Comparison of ENCODE assay signal across 8 cellular contexts in the genomic region with DNA sequence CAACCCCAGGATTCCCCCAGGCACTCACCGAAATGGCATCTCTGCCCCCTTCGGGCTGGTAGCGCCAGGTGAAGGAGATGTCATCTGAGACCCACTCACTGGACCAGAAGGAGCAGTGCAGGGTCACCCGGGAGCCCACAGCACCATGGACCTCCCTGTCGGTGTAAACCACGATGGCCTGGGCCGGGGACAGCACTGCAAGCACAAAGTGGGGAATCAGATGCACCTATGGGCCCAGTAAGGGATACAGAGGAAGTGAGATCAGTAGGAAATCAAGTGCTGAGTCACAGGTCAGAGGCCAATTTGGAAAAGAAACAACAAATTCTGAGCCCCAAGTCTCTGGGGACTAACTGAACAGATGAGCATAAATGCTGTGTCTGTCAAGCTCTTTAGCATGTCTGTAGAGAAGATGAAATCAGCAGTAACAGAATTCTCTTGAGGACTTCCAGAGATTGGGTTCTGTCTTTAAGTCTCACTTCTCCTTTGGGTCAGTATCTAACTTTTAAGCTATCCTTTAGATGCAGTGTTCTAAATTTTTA. TPM values are rescaled to one million over a fixed set of nuclear protein-coding genes. Genes with fewer than 3 reads are reported as not detected.
DNase-seq lines count a peak whose midpoint lies in the region; ATAC-seq, FAIRE-seq and TF ChIP-seq lines count a peak whose summit lies in the region.
"Had no signal": no experiment of that assay in that cellular context is flagged by ENCODE, and none has a peak within 500 bp of the region (broad histone marks: within the 10 kb centered on the region; RNA-seq: fewer than 3 reads in every experiment).

No MANE protein-coding gene starts in this region.

- peak; percentile 36 for FAIRE-seq in GM12892 (lab: Jason Lieb, UNC)
- FAIRE-seq: colon had no signal

- H3K9me2 ChIP-seq in PC-9 (ENCODE audit: insufficient read depth): no peaks in the 10 kb centered on the region

- no peaks in the 10 kb centered on the region for H3K36me3 ChIP-seq in PC-9 (ENCODE audit: low read depth)

- intact Hi-C loops in dendritic cell treated with granulocyte-macrophage colony-stimulating factor and Interleukin-4, amounts not matched to agents 40 ng/mL and 50 ng/mL, for 4 days (cut with micrococcal nuclease): loop anchor here (10.0 kb wide), 1 partner anchor 68 kb away; no protein-coding TSS in a partner anchor
- intact Hi-C loops in posterior vena cava (cut with DNase I): no loop called here
- intact Hi-C loops in PC-9 (cut with micrococcal nuclease; ENCODE audit: unreplicated experiment): no loop called here

- no peaks in the 10 kb centered on the region for H3K27me3 Mint-ChIP-seq in dendritic cell treated with granulocyte-macrophage colony-stimulating factor and Interleukin-4, amounts not matched to agents 40 ng/mL and 50 ng/mL, for 4 days

- H3K4me3 Mint-ChIP-seq in dendritic cell treated with granulocyte-macrophage colony-stimulating factor and Interleukin-4, amounts not matched to agents 40 ng/mL and 50 ng/mL, for 4 days: peak overlapping the region; percentile 44

- POLR2A ChIA-PET in PC-9 (lab: Charles Lee; ENCODE audit: unreplicated experiment): no interaction called here

- CTCF ChIA-PET in PC-9 (lab: Charles Lee): interaction anchor here (0.7 kb wide), 1 partner anchor 317 kb away, joined by 7 read pairs; no protein-coding TSS in a partner anchor

- H3F3A ChIP-seq in PC-9 (ENCODE audit: insufficient read depth, low read depth): no peaks in the 10 kb centered on the region; the same call in 1 of the 2 replicates

- no peak for ATAC-seq in HG02973 (IDR thresholded peaks at IDR 0.05; ENCODE audit: unreplicated experiment)
- no peak for ATAC-seq in HG03025 (IDR thresholded peaks at IDR 0.05; ENCODE audit: low FRiP score, unreplicated experiment)

- no peaks in the 10 kb centered on the region for H3K27me3 ChIP-seq in PC-9 (ENCODE audit: insufficient read depth, low read depth)

- no TSS peak for BruUV-seq in PC-9 (replicated peaks; lab: Mats Ljungman, UMichigan)

- H3K4me1 ChIP-seq in PC-9 (replicated peaks; ENCODE audit: insufficient read depth): peaks cover 9% of the 10 kb centered on the region

- H3K27ac Mint-ChIP-seq in dendritic cell treated with granulocyte-macrophage colony-stimulating factor and Interleukin-4, amounts not matched to agents 40 ng/mL and 50 ng/mL, for 4 days: peak overlapping the region; percentile 92

- peaks cover 11% of the 10 kb centered on the region for H3K36me3 Mint-ChIP-seq in dendritic cell treated with granulocyte-macrophage colony-stimulating factor and Interleukin-4, amounts not matched to agents 40 ng/mL and 50 ng/mL, for 4 days (ENCODE audit: low read depth)

- TF ChIP-seq CTCF in PC-9 (conservative IDR thresholded peaks at IDR 0.05): no peak

- no peak overlapping the region for H2AFZ ChIP-seq in PC-9

- no peak overlapping the region for H3K4me2 ChIP-seq in PC-9

- no peaks in the 10 kb centered on the region for H3K79me2 ChIP-seq in PC-9 (ENCODE audit: low read depth)

- H3K4me3 ChIP-seq in PC-9: no peak overlapping the region

- no peak for TF ChIP-seq POLR2A in GM12892 (IDR thresholded peaks at IDR 0.05; ENCODE audit: low read depth, low read length)

- H3K9me3 Mint-ChIP-seq in dendritic cell treated with granulocyte-macrophage colony-stimulating factor and Interleukin-4, amounts not matched to agents 40 ng/mL and 50 ng/mL, for 4 days: no peaks in the 10 kb centered on the region

- H3K4me1 Mint-ChIP-seq in dendritic cell treated with granulocyte-macrophage colony-stimulating factor and Interleukin-4, amounts not matched to agents 40 ng/mL and 50 ng/mL, for 4 days (ENCODE audit: low read depth): peaks cover 56% of the 10 kb centered on the region

- no peaks in the 10 kb centered on the region for H3K9me3 ChIP-seq in PC-9 (ENCODE audit: insufficient read depth, low read depth)

- no peak overlapping the region for H3K27ac ChIP-seq in PC-9

- DNase-seq in GM12892 (ENCODE audit: insufficient read length) (no peak), NOMO-1 (lab: John Stamatoyannopoulos, UW; ENCODE audit: unreplicated experiment in 2 of 2) (peak; percentile 16 to 44), posterior vena cava (ENCODE audit: low spot score) (peak; percentile 83), PC-9 (no peak)

- H4K20me1 ChIP-seq in PC-9 (ENCODE audit: insufficient read depth): no peaks in the 10 kb centered on the region

RNA-seq across cellular contexts. Expression of a gene that starts 2.5 kb away (rescaled TPM):
- polyA plus RNA-seq in GM12892 (2012; ENCODE audit: missing spikeins): 2.8 TPM
- total RNA-seq in posterior vena cava: 1 to 10 TPM; 1.3 to 1.5 TPM
- total RNA-seq in PC-9 (2021): 0.39 and 0.43 TPM in 2 replicates

RNA-seq across cellular contexts. Expression of a gene that starts 6.9 kb away (rescaled TPM):
- 195 TPM for polyA plus RNA-seq in GM12892 (2012; ENCODE audit: missing spikeins)
- total RNA-seq in posterior vena cava (100 to 1,000 TPM; 119 to 123 TPM), PC-9 (2021) (215 and 216 TPM in 2 replicates)

RNA-seq across cellular contexts. Expression of a gene that starts 48.8 kb away (rescaled TPM):
- polyA plus RNA-seq in GM12892 (2012; ENCODE audit: missing spikeins): 0.91 TPM
- total RNA-seq in posterior vena cava (1 to 10 TPM; 3.0 to 4.6 TPM), PC-9 (2021) (not detected in 2 replicates)

Comparison
In these comparisons a context has a peak if more than half of its experiments do, and no peak if none do; other contexts are left out.
1. DNase-seq: peak in NOMO-1 (2 of 2) and posterior vena cava (single experiment); none in GM12892 (single experiment) and PC-9 (0 of 2).